26 cellular contexts compared by ENCODE assay signal in the genomic region with DNA sequence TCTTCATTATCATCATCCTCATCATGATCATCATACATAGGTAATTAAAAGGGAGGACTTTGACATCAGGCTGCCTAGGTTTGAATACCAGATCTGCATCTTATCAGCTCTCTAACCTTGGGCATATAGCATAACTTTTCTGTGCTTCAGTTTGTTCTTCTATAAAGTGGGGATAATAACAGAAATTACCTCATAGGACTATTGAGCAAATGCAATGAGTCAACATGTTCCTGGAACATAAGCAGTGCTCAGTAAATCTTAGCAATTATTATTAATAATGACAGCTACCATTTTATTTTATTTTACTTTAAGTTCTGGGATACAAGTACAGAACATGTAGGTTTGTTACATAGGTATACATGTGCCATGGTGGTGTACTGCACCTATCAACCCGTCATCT. TPM values are rescaled to one million over a fixed set of nuclear protein-coding genes. Genes with fewer than 3 reads are reported as not detected.
DNase-seq lines count a peak whose midpoint lies in the region; ATAC-seq, FAIRE-seq and TF ChIP-seq lines count a peak whose summit lies in the region.
"Had no signal": no experiment of that assay in that cellular context is flagged by ENCODE, and none has a peak within 500 bp of the region (broad histone marks: within the 10 kb centered on the region; RNA-seq: fewer than 3 reads in every experiment).

No MANE protein-coding gene starts in this region.

- H3K4me3 Mint-ChIP-seq in activated T-cell treated with anti-CD3 and anti-CD28 coated beads, Interleukin-2, amount 50 U/mL, for 24 hours = no peak overlapping the region
- H3K4me3 Mint-ChIP-seq: CD14-positive monocyte; CD8-positive, alpha-beta T cell; HFFc6 had no signal

- FAIRE-seq in bronchial epithelial cell (lab: Jason Lieb, UNC) = no peak
- FAIRE-seq: G401.6, GM12892, GM18507, HTR-8/SVneo had no signal

- H3K27me3 ChIP-seq in GM23248 (replicated peaks; ENCODE audit: insufficient read depth) = peaks cover 26% of the 10 kb centered on the region
- peaks cover 3% of the 10 kb centered on the region for H3K27me3 ChIP-seq in bronchial epithelial cell (ENCODE audit: control insufficient read depth, insufficient read depth, low read length)
- H3K27me3 ChIP-seq: BLaER1 had no signal

- TF ChIP-seq CTCF in bronchial epithelial cell (IDR thresholded peaks at IDR 0.05; ENCODE audit: insufficient read depth, low read length, severe bottlenecking) (no peak), fibroblast of villous mesenchyme (IDR thresholded peaks at IDR 0.05; ENCODE audit: insufficient read depth, low read depth, low read length) (no peak), omental fat pad (IDR thresholded peaks at IDR 0.05) (no peak)

- H3K4me2 ChIP-seq in GM23248 (ENCODE audit: unreplicated experiment) = no peak overlapping the region
- H3K4me2 ChIP-seq: BLaER1 had no signal

- H3K9ac ChIP-seq in GM23248 = no peak overlapping the region
- H3K9ac ChIP-seq: BLaER1 had no signal

- H3K27ac Mint-ChIP-seq in activated T-cell treated with anti-CD3 and anti-CD28 coated beads, Interleukin-2, amount 50 U/mL, for 24 hours = no peak overlapping the region
- H3K27ac Mint-ChIP-seq: CD14-positive monocyte; CD8-positive, alpha-beta T cell; HFFc6 had no signal

- ATAC-seq in HG03280 (IDR thresholded peaks at IDR 0.05; ENCODE audit: unreplicated experiment) (no peak), omental fat pad (ENCODE audit: low FRiP score) (no peak)
- ATAC-seq: CD8-positive, alpha-beta T cell; HCT116 had no signal

- H3K27ac ChIP-seq in GM23248 = no peak overlapping the region
- H3K27ac ChIP-seq: BLaER1 had no signal

- no peaks in the 10 kb centered on the region for H3K4me1 ChIP-seq in GM23248 (ENCODE audit: insufficient read depth)

- no peaks in the 10 kb centered on the region for H3K79me2 ChIP-seq in GM23248 (ENCODE audit: insufficient read depth)

- peaks cover 26% of the 10 kb centered on the region for H3K4me1 Mint-ChIP-seq in activated T-cell treated with anti-CD3 and anti-CD28 coated beads, Interleukin-2, amount 50 U/mL, for 24 hours (ENCODE audit: low read depth)

- no peaks in the 10 kb centered on the region for H3K9me3 Mint-ChIP-seq in activated T-cell treated with anti-CD3 and anti-CD28 coated beads, Interleukin-2, amount 50 U/mL, for 24 hours
- H3K9me3 Mint-ChIP-seq: CD14-positive monocyte; CD8-positive, alpha-beta T cell; HFFc6 had no signal

- H3F3A ChIP-seq in GM23248 (ENCODE audit: insufficient read depth) = no peaks in the 10 kb centered on the region

- H3K9me2 ChIP-seq in GM23248 (ENCODE audit: insufficient read depth) = no peaks in the 10 kb centered on the region

- no peaks in the 10 kb centered on the region for H3K27me3 Mint-ChIP-seq in activated T-cell treated with anti-CD3 and anti-CD28 coated beads, Interleukin-2, amount 50 U/mL, for 24 hours

- no peaks in the 10 kb centered on the region for H4K20me1 ChIP-seq in GM23248 (ENCODE audit: insufficient read depth)
- H4K20me1 ChIP-seq: BLaER1 had no signal

- H3K36me3 Mint-ChIP-seq in activated T-cell treated with anti-CD3 and anti-CD28 coated beads, Interleukin-2, amount 50 U/mL, for 24 hours (ENCODE audit: low read depth) = no peaks in the 10 kb centered on the region
- H3K36me3 Mint-ChIP-seq: CD14-positive monocyte; CD8-positive, alpha-beta T cell had no signal

- H2AFZ ChIP-seq in GM23248 = no peak overlapping the region

- in situ Hi-C loops in GM23248 (cut with MboI) = loop anchor here (25.0 kb wide), 1 partner anchor 398 kb away; no protein-coding TSS in a partner anchor

- DNase-seq in GM23248 = peak; percentile 36
- peak; percentile 46 for DNase-seq in bronchial epithelial cell (ENCODE audit: low read depth)
- DNase-seq in fibroblast of villous mesenchyme (ENCODE audit: low read depth) = peak; percentile 23
- DNase-seq in activated T-cell treated with anti-CD3 and anti-CD28 coated beads, Interleukin-2, amount 50 U/mL, for 24 hours = no peak
- DNase-seq in omental fat pad (ENCODE audit: low spot score) = no peak
- DNase-seq in NCI-H2227 (lab: John Stamatoyannopoulos, UW; ENCODE audit: unreplicated experiment) = no peak
- DNase-seq: 8988T; Calu3; CD8-positive, alpha-beta T cell; DMS 273 treated with DMSO at 0.1 percent for 48 hours; DMS53; DND-41; EL; GOT3; H7; HFFc6 had no signal

- 86 to 93% methylated on average over 1 of the region's 1 CpG for WGBS in GM23248 (ENCODE audit: low coverage in 1 of 2, low lambda C conversion rate in 2 of 2, missing lambda C conversion rate in 2 of 2), 2 experiments

- H3K36me3 ChIP-seq in GM23248 (ENCODE audit: low read depth) (no peaks in the 10 kb centered on the region), bronchial epithelial cell (ENCODE audit: control insufficient read depth, insufficient read depth, low read length) (no peaks in the 10 kb centered on the region)
- H3K36me3 ChIP-seq: BLaER1 had no signal

- no peaks in the 10 kb centered on the region for H3K9me3 ChIP-seq in GM23248 (ENCODE audit: low read depth)
- H3K9me3 ChIP-seq: BLaER1 had no signal

- H3K4me3 ChIP-seq in GM23248 (no peak overlapping the region), bronchial epithelial cell (ENCODE audit: low read depth, low read length) (no peak overlapping the region), fibroblast of villous mesenchyme (ENCODE audit: low read depth, low read length) (no peak overlapping the region)
- H3K4me3 ChIP-seq: BLaER1 had no signal

RNA-seq across cellular contexts. Expression of a gene that starts 7.2 kb away (rescaled TPM):
- total RNA-seq in GM23248 (2014; rRNA removed; shearing (Covaris generic)) = not detected in 2 replicates
- polyA plus RNA-seq in GM23248 (2016; fragmentation: Nextera tagmentation; extraction: Ambion mirVana) = not detected in 2 replicates
- total RNA-seq in bronchial epithelial cell (not detected in 2 replicates), fibroblast of villous mesenchyme (under 0.01 TPM in 1 of 2 replicates, not detected in the other), omental fat pad (1 to 10 TPM in 1 of 4 donors, under 1 TPM in 2, not detected in 1; 0.28 to 2.0 (median 0.38) TPM)
- total RNA-seq: A673; Calu3; CD8-positive, alpha-beta T cell; H7; HFFc6 had no signal
- polyA plus RNA-seq: AG04450, CD14-positive monocyte had no signal

RNA-seq across cellular contexts. Expression of a gene that starts 15.3 kb away (rescaled TPM):
- not detected in 2 replicates for total RNA-seq in GM23248 (2014; rRNA removed; shearing (Covaris generic))
- polyA plus RNA-seq in GM23248 (2016; fragmentation: Nextera tagmentation; extraction: Ambion mirVana) = 0.16 TPM in 2 replicates
- total RNA-seq in bronchial epithelial cell (under 0.01 TPM in 1 of 2 replicates, not detected in the other), fibroblast of villous mesenchyme (not detected in 2 replicates), omental fat pad (not detected)
- total RNA-seq: A673; Calu3; CD8-positive, alpha-beta T cell; H7 had no signal
- polyA plus RNA-seq: CD14-positive monocyte had no signal

RNA-seq across cellular contexts. Expression of a gene that starts 25.7 kb away (rescaled TPM):
- 0.43 TPM in 1 of 2 replicates, not detected in the other for total RNA-seq in GM23248 (2014; rRNA removed; shearing (Covaris generic))
- 0.18 and 0.23 TPM in 2 replicates for polyA plus RNA-seq in GM23248 (2016; fragmentation: Nextera tagmentation; extraction: Ambion mirVana)
- total RNA-seq in bronchial epithelial cell (0.38 TPM in 1 of 2 replicates, not detected in the other), fibroblast of villous mesenchyme (not detected in 2 replicates), omental fat pad (1 to 10 TPM in 2 of 4 donors, not detected in 2; 1.7 to 2.8 TPM)
- total RNA-seq: A673; CD8-positive, alpha-beta T cell; HFFc6 had no signal
- polyA plus RNA-seq: AG04450, CD14-positive monocyte had no signal

RNA-seq across cellular contexts. Expression of a gene that starts 55.6 kb away (rescaled TPM):
- total RNA-seq in GM23248 (2014; rRNA removed; shearing (Covaris generic)) = 11.2 and 12.9 TPM in 2 replicates
- 5.7 and 5.9 TPM in 2 replicates for polyA plus RNA-seq in GM23248 (2016; fragmentation: Nextera tagmentation; extraction: Ambion mirVana)
- 1.7 and 1.8 TPM in 2 replicates for total RNA-seq in bronchial epithelial cell
- total RNA-seq in fibroblast of villous mesenchyme = 8.7 and 10.8 TPM in 2 replicates
- 1 to 10 TPM; 2.0 to 3.9 (median 2.5) TPM for total RNA-seq in omental fat pad

Comparison
In these comparisons a context has a peak if more than half of its experiments do, and no peak if none do; other contexts are left out.
1. DNase-seq: peak in GM23248 (single experiment), bronchial epithelial cell (single experiment) and fibroblast of villous mesenchyme (single experiment); none in activated T-cell treated with anti-CD3 and anti-CD28 coated beads, Interleukin-2, amount 50 U/mL, for 24 hours (single experiment), omental fat pad (single experiment) and NCI-H2227 (single experiment).